ENCODE assay signal across 1 cellular context in the genomic region with DNA sequence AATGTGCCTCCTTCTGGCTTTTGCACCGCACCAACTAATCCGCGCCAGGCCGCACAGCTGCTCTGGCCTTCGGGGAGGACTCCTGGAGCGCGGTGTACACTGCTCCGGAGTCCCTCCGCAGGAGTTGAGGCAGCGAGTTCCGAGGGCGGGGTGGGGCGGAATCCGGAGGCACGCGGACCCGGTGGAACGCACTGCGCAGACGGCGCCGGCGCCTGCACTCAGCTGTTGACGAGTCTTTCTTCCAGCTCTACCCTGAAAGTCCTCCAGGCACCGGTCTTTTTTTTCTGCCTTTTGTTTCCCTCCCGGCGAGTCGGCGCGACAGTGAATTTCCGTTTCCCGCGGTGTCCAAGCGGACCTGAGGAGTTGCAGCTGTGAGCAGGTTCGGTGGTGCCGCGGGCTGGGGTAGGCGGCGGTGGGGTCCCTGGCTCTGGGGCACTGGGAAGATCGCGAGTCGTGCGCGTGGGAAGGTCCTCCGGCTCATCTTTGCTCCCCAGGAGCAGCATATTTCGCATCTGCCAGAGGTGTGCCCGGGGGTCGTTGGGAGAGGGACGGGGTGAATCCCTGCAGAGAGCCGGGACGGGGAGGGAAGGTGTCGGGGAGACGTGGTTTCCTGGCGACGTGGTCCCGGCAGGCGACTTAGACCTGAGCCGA.
TF ChIP-seq lines count a peak whose summit lies in the region.

No MANE protein-coding gene starts in this region.

TF ChIP-seq in HEK293, 187 proteins besides CTCF, POLR2A, EP300 and RAD21 (continued from another document and continues in another):
- TF ChIP-seq ZNF2 (tag by site-specific recombination; IDR thresholded peaks at IDR 0.05) (0 out of 2 replicates have a peak, but pooled peaks have one; percentile 55), KLF8 (tag by site-specific recombination; IDR thresholded peaks at IDR 0.05) (0 out of 2 replicates have a peak, but pooled peaks have one; percentile 60), ZXDB (tag by site-specific recombination; IDR thresholded peaks at IDR 0.05) (peak; percentile 36; the same call in 1 of the 2 replicates), ZNF157 (tag by site-specific recombination; IDR thresholded peaks at IDR 0.05) (no peak), ZNF837 (tag by site-specific recombination; IDR thresholded peaks at IDR 0.05) (no peak), ZFP37 (tag by site-specific recombination; IDR thresholded peaks at IDR 0.05) (peak; percentile 70; the same call in 1 of the 2 replicates), ZNF174 (tag by site-specific recombination; IDR thresholded peaks at IDR 0.05) (no peak), ZBTB8A (tag by site-specific recombination; IDR thresholded peaks at IDR 0.05) (0 out of 2 replicates have a peak, but pooled peaks have one; percentile 19), ZNF266 (tag by site-specific recombination; IDR thresholded peaks at IDR 0.05; ENCODE audit: low read depth) (no peak), KLF9 (tag by site-specific recombination; IDR thresholded peaks at IDR 0.05; ENCODE audit: low read depth) (peak; percentile 50; the same call in 1 of the 2 replicates), SP7 (tag by site-specific recombination; IDR thresholded peaks at IDR 0.05) (peak; percentile 53; the same call in 1 of the 2 replicates), ZNF549 (tag by site-specific recombination; IDR thresholded peaks at IDR 0.05) (no peak), ZSCAN30 (tag by site-specific recombination; IDR thresholded peaks at IDR 0.05) (peak; percentile 73), ZBTB1 (tag by site-specific recombination; IDR thresholded peaks at IDR 0.05) (no peak), ZNF341 (tag by site-specific recombination; IDR thresholded peaks at IDR 0.05; ENCODE audit: low read depth) (peak; percentile 38; the same call in 1 of the 2 replicates), BCL11B (tag by site-specific recombination; IDR thresholded peaks at IDR 0.05; ENCODE audit: low read depth) (no peak), PATZ1 (tag by site-specific recombination; IDR thresholded peaks at IDR 0.05) (peak; percentile 46), GLIS1 (tag by site-specific recombination; IDR thresholded peaks at IDR 0.05) (peak; percentile 70), ZNF423 (tag by site-specific recombination; IDR thresholded peaks at IDR 0.05) (peak; percentile 19; the same call in 1 of the 2 replicates), ZNF211 (tag by site-specific recombination; IDR thresholded peaks at IDR 0.05; ENCODE audit: low read depth) (no peak), ZIC2 (tag by site-specific recombination; IDR thresholded peaks at IDR 0.05) (peak; percentile 89), ZBTB7A (tag by site-specific recombination; IDR thresholded peaks at IDR 0.05; ENCODE audit: low read depth) (no peak), ZBTB49 (tag by site-specific recombination; IDR thresholded peaks at IDR 0.05; ENCODE audit: low read depth) (no peak), ZNF169 (tag by site-specific recombination; IDR thresholded peaks at IDR 0.05) (no peak), ZNF335 (tag by site-specific recombination; conservative IDR thresholded peaks at IDR 0.05) (peak; percentile 87), ZNF777 (tag by site-specific recombination; IDR thresholded peaks at IDR 0.05; ENCODE audit: borderline replicate concordance) (peak; percentile 74; the same call in 1 of the 2 replicates), ZNF239 (tag by site-specific recombination; IDR thresholded peaks at IDR 0.05) (no peak), ZNF660 (tag by site-specific recombination; IDR thresholded peaks at IDR 0.05) (peak; percentile 50; the same call in 1 of the 2 replicates), TRIM28 (IDR thresholded peaks at IDR 0.05; ENCODE audit: borderline replicate concordance, low read length) (peak; percentile 70; the same call in 1 of the 2 replicates), YY2 (tag by site-specific recombination; IDR thresholded peaks at IDR 0.05) (no peak), ZFP69B (tag by site-specific recombination; IDR thresholded peaks at IDR 0.05) (peak; percentile 7; the same call in 1 of the 2 replicates), ZNF561 (tag by site-specific recombination; IDR thresholded peaks at IDR 0.05; ENCODE audit: borderline replicate concordance) (0 out of 2 replicates have a peak, but pooled peaks have one; percentile 41), ZNF76 (tag by site-specific recombination; IDR thresholded peaks at IDR 0.05; ENCODE audit: borderline replicate concordance, low read depth) (peak; percentile 43; the same call in 1 of the 2 replicates), KLF16 (tag by site-specific recombination; IDR thresholded peaks at IDR 0.05) (peak; percentile 54), ZNF10 (tag by site-specific recombination; IDR thresholded peaks at IDR 0.05) (peak; percentile 20; the same call in 1 of the 2 replicates), ZNF580 (tag by site-specific recombination; IDR thresholded peaks at IDR 0.05) (no peak), MEIS1 (CRISPR knock-in tag; IDR thresholded peaks at IDR 0.05; ENCODE audit: borderline replicate concordance) (no peak)
- TF ChIP-seq, protein P1, sequence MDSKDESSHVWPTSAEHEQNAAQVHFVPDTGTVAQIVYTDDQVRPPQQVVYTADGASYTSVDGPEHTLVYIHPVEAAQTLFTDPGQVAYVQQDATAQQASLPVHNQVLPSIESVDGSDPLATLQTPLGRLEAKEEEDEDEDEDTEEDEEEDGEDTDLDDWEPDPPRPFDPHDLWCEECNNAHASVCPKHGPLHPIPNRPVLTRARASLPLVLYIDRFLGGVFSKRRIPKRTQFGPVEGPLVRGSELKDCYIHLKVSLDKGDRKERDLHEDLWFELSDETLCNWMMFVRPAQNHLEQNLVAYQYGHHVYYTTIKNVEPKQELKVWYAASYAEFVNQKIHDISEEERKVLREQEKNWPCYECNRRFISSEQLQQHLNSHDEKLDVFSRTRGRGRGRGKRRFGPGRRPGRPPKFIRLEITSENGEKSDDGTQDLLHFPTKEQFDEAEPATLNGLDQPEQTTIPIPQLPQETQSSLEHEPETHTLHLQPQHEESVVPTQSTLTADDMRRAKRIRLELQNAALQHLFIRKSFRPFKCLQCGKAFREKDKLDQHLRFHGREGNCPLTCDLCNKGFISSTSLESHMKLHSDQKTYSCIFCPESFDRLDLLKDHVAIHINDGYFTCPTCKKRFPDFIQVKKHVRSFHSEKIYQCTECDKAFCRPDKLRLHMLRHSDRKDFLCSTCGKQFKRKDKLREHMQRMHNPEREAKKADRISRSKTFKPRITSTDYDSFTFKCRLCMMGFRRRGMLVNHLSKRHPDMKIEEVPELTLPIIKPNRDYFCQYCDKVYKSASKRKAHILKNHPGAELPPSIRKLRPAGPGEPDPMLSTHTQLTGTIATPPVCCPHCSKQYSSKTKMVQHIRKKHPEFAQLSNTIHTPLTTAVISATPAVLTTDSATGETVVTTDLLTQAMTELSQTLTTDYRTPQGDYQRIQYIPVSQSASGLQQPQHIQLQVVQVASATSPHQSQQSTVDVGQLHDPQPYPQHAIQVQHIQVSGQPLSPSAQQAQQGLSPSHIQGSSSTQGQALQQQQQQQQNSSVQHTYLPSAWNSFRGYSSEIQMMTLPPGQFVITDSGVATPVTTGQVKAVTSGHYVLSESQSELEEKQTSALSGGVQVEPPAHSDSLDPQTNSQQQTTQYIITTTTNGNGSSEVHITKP (tag by site-specific recombination; IDR thresholded peaks at IDR 0.05) = peak; percentile 28; the same call in 1 of the 2 replicates
- TF ChIP-seq, protein P2, sequence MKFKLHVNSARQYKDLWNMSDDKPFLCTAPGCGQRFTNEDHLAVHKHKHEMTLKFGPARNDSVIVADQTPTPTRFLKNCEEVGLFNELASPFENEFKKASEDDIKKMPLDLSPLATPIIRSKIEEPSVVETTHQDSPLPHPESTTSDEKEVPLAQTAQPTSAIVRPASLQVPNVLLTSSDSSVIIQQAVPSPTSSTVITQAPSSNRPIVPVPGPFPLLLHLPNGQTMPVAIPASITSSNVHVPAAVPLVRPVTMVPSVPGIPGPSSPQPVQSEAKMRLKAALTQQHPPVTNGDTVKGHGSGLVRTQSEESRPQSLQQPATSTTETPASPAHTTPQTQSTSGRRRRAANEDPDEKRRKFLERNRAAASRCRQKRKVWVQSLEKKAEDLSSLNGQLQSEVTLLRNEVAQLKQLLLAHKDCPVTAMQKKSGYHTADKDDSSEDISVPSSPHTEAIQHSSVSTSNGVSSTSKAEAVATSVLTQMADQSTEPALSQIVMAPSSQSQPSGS (tag by site-specific recombination; IDR thresholded peaks at IDR 0.05; ENCODE audit: low read depth) = no peak
- TF ChIP-seq, protein P3, sequence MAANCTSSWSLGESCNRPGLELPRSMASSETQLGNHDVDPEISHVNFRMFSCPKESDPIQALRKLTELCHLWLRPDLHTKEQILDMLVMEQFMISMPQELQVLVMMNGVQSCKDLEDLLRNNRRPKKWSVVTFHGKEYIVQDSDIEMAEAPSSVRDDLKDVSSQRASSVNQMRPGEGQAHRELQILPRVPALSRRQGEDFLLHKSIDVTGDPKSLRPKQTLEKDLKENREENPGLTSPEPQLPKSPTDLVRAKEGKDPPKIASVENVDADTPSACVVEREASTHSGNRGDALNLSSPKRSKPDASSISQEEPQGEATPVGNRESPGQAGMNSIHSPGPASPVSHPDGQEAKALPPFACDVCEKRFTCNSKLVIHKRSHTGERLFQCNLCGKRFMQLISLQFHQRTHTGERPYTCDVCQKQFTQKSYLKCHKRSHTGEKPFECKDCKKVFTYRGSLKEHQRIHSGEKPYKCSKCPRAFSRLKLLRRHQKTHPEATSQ (tag by site-specific recombination; IDR thresholded peaks at IDR 0.05) = no peak
- TF ChIP-seq, protein P4, sequence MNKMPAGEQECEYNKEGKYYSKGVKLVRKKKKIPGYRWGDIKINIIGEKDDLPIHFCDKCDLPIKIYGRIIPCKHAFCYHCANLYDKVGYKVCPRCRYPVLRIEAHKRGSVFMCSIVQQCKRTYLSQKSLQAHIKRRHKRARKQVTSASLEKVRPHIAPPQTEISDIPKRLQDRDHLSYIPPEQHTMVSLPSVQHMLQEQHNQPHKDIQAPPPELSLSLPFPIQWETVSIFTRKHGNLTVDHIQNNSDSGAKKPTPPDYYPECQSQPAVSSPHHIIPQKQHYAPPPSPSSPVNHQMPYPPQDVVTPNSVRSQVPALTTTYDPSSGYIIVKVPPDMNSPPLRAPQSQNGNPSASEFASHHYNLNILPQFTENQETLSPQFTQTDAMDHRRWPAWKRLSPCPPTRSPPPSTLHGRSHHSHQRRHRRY (tag by site-specific recombination; IDR thresholded peaks at IDR 0.05) = no peak
- TF ChIP-seq, protein P5, sequence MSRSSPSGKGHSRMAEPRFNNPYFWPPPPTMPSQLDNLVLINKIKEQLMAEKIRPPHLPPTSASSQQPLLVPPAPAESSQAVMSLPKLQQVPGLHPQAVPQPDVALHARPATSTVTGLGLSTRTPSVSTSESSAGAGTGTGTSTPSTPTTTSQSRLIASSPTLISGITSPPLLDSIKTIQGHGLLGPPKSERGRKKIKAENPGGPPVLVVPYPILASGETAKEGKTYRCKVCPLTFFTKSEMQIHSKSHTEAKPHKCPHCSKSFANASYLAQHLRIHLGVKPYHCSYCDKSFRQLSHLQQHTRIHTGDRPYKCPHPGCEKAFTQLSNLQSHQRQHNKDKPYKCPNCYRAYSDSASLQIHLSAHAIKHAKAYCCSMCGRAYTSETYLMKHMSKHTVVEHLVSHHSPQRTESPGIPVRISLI (tag by site-specific recombination; IDR thresholded peaks at IDR 0.05) = peak; percentile 84; the same call in 1 of the 2 replicates
- TF ChIP-seq, protein P6, sequence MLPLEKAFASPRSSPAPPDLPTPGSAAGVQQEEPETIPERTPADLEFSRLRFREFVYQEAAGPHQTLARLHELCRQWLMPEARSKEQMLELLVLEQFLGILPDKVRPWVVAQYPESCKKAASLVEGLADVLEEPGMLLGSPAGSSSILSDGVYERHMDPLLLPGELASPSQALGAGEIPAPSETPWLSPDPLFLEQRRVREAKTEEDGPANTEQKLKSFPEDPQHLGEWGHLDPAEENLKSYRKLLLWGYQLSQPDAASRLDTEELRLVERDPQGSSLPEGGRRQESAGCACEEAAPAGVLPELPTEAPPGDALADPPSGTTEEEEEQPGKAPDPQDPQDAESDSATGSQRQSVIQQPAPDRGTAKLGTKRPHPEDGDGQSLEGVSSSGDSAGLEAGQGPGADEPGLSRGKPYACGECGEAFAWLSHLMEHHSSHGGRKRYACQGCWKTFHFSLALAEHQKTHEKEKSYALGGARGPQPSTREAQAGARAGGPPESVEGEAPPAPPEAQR (tag by site-specific recombination; IDR thresholded peaks at IDR 0.05) = no peak
- TF ChIP-seq, protein P7, sequence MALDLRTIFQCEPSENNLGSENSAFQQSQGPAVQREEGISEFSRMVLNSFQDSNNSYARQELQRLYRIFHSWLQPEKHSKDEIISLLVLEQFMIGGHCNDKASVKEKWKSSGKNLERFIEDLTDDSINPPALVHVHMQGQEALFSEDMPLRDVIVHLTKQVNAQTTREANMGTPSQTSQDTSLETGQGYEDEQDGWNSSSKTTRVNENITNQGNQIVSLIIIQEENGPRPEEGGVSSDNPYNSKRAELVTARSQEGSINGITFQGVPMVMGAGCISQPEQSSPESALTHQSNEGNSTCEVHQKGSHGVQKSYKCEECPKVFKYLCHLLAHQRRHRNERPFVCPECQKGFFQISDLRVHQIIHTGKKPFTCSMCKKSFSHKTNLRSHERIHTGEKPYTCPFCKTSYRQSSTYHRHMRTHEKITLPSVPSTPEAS (tag by site-specific recombination; IDR thresholded peaks at IDR 0.05) = no peak
